In the genomic region with DNA sequence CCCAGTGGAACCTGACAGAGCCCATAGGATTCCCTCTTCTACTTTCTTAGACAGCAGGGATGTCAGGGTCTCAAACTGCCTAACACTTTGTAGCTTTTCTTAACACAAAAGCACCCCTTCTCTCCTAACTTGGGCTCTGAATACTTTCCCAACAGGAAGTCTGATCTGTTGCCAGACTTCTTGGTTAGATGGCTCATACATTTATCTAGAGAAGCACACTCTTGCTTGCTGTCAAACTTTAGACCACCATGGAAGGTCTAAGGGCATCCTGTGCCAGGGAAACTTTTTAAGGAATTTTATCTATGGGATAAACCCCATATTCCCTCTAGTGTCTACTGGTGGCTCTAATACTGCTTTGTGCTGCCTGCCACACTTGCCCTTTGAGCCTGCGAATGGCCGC, we compare ENCODE assay signal across 15 cellular contexts.
"Had no signal": no experiment of that assay in that cellular context is flagged by ENCODE, and none has a peak within 500 bp of the region (broad histone marks: within the 10 kb centered on the region; RNA-seq: fewer than 3 reads in every experiment).

No MANE protein-coding gene starts in this region.

- H3K4me3 Mint-ChIP-seq: activated CD4-positive, alpha-beta memory T cell treated with anti-CD3 and anti-CD28 coated beads for 36 hours; activated naive CD4-positive, alpha-beta T cell treated with anti-CD3 and anti-CD28 coated beads, Interleukin-2, amount 50 U/mL, for 24 hours; activated T-cell treated with anti-CD3 and anti-CD28 coated beads, Interleukin-2, amount 50 U/mL, for 72 hours; dendritic cell treated with granulocyte-macrophage colony-stimulating factor and Interleukin-4, amounts not matched to agents 40 ng/mL and 50 ng/mL, for 4 days; stimulated activated naive CD8-positive, alpha-beta T cell treated with anti-CD3 and anti-CD28 coated beads, Interleukin-15, Interleukin-2, amounts not matched to agents 100 ng/mL and 50 ng/mL, for 24 hours had no signal

- H3K27me3 ChIP-seq: esophagus muscularis mucosa, tibial nerve had no signal

- H3K27me3 Mint-ChIP-seq: activated CD4-positive, alpha-beta memory T cell treated with anti-CD3 and anti-CD28 coated beads for 36 hours; activated naive CD4-positive, alpha-beta T cell treated with anti-CD3 and anti-CD28 coated beads, Interleukin-2, amount 50 U/mL, for 24 hours; dendritic cell treated with granulocyte-macrophage colony-stimulating factor and Interleukin-4, amounts not matched to agents 40 ng/mL and 50 ng/mL, for 4 days; naive thymus-derived CD8-positive, alpha-beta T cell; stimulated activated naive CD8-positive, alpha-beta T cell treated with anti-CD3 and anti-CD28 coated beads, Interleukin-15, Interleukin-2, amounts not matched to agents 100 ng/mL and 50 ng/mL, for 24 hours had no signal

- DNase-seq: activated CD4-positive, alpha-beta memory T cell treated with anti-CD3 and anti-CD28 coated beads for 36 hours; activated gamma-delta T cell; activated T-cell treated with anti-CD3 and anti-CD28 coated beads, Interleukin-2, amount 50 U/mL, for 72 hours; effector CD8-positive, alpha-beta T cell; naive thymus-derived CD8-positive, alpha-beta T cell; retina; stimulated activated CD4-positive, alpha-beta T cell treated with anti-CD3 and anti-CD28 coated beads, Interleukin-12 subunit alpha, Interleukin-12 subunit beta, amount 100 ng/mL, for 4 hours; stimulated activated CD4-positive, alpha-beta T cell treated with anti-CD3 and anti-CD28 coated beads, Interleukin-1b, Interleukin-23, amount 100 ng/mL, for 48 hours; stimulated activated CD8-positive, alpha-beta memory T cell treated with anti-CD3 and anti-CD28 coated beads, Interleukin-4, amount 100 ng/mL, for 48 hours; SW 1271 had no signal

- H3K4me3 ChIP-seq: esophagus muscularis mucosa, tibial nerve had no signal

- H3K27ac Mint-ChIP-seq: activated CD4-positive, alpha-beta memory T cell treated with anti-CD3 and anti-CD28 coated beads for 36 hours; activated T-cell treated with anti-CD3 and anti-CD28 coated beads, Interleukin-2, amount 50 U/mL, for 72 hours; dendritic cell treated with granulocyte-macrophage colony-stimulating factor and Interleukin-4, amounts not matched to agents 40 ng/mL and 50 ng/mL, for 4 days; stimulated activated naive CD8-positive, alpha-beta T cell treated with anti-CD3 and anti-CD28 coated beads, Interleukin-15, Interleukin-2, amounts not matched to agents 100 ng/mL and 50 ng/mL, for 24 hours had no signal

- H3K9me3 Mint-ChIP-seq: activated CD4-positive, alpha-beta memory T cell treated with anti-CD3 and anti-CD28 coated beads for 36 hours; activated naive CD4-positive, alpha-beta T cell treated with anti-CD3 and anti-CD28 coated beads, Interleukin-2, amount 50 U/mL, for 24 hours; activated T-cell treated with anti-CD3 and anti-CD28 coated beads, Interleukin-2, amount 50 U/mL, for 72 hours; dendritic cell treated with granulocyte-macrophage colony-stimulating factor and Interleukin-4, amounts not matched to agents 40 ng/mL and 50 ng/mL, for 4 days; naive thymus-derived CD8-positive, alpha-beta T cell; stimulated activated naive CD8-positive, alpha-beta T cell treated with anti-CD3 and anti-CD28 coated beads, Interleukin-15, Interleukin-2, amounts not matched to agents 100 ng/mL and 50 ng/mL, for 24 hours had no signal

- H3K27ac ChIP-seq: esophagus muscularis mucosa, tibial nerve had no signal

- H3K9me3 ChIP-seq: esophagus muscularis mucosa, tibial nerve had no signal

- ATAC-seq: activated T-cell treated with anti-CD3 and anti-CD28 coated beads, Interleukin-2, amount 50 U/mL, for 72 hours; naive thymus-derived CD8-positive, alpha-beta T cell had no signal
